8 cellular contexts compared by ENCODE assay signal in the genomic region with DNA sequence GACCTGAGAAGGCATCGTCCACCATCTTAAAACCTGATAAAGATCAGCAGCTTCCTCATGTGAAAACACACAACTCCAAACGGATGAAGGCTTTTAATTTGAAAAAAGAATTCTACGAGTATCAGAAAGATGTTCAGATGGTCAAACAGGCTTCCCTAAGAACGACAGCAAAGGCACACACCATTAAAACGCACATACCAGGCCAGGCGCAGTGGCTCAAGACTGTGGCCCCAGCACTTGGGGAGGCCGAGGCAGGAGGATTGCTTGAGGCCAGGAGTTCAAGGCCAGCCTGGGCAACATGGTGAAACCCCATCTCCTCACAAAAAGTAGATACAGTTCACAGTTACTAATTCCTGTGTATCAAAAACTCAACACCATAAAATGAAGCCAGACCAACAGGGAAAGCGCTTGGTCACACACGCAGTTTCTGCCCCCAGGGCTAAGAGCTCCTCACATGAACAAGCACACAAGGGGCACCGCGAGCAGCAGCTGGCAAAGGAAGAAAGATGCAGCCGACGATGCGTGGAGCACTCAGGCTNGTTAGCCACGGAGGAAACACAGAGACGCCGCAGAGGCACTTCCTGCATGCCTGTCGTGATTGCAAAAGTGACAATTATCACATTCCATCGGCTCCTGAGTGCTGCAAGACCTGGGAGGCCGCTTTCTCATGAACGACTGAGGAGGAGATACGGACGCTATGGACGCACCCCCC.
DNase-seq lines count a peak whose midpoint lies in the region; ATAC-seq and TF ChIP-seq lines count a peak whose summit lies in the region.

No MANE protein-coding gene starts in this region.

- no peak overlapping the region for H3K4ac ChIP-seq in H9 (ENCODE audit: low read depth, low read length)

- H3K4me3 ChIP-seq in heart right ventricle (no peak overlapping the region), Peyer's patch (no peak overlapping the region)
- peak overlapping the region; percentile 30 for H3K4me3 ChIP-seq in naive thymus-derived CD4-positive, alpha-beta T cell (ENCODE audit: low read length)

- no peak overlapping the region for H3K23ac ChIP-seq in H9 (ENCODE audit: insufficient read length, low read depth, low read length)

- H3T11ph ChIP-seq in H9 (ENCODE audit: low read length): no peak overlapping the region

- no peak overlapping the region for H2BK20ac ChIP-seq in H9 (ENCODE audit: low read depth, low read length, poor library complexity, severe bottlenecking)

- TF ChIP-seq CTCF in heart right ventricle (IDR thresholded peaks at IDR 0.05): no peak
- TF ChIP-seq CTCF in Peyer's patch (IDR thresholded peaks at IDR 0.05): no peak
- TF ChIP-seq CTCF in H9 (conservative IDR thresholded peaks at IDR 0.05): no peak

- H2BK12ac ChIP-seq in H9 (ENCODE audit: insufficient read length, low read depth, low read length): no peak overlapping the region

- no peak overlapping the region for H3K27ac Mint-ChIP-seq in activated naive CD4-positive, alpha-beta T cell treated with anti-CD3 and anti-CD28 coated beads for 36 hours
- peak overlapping the region in 8 of 9 donors; percentile 46 to 87 (median 74) for H3K27ac Mint-ChIP-seq in naive thymus-derived CD4-positive, alpha-beta T cell
- no peak overlapping the region for H3K27ac Mint-ChIP-seq in H9

- no peak overlapping the region for H4K8ac ChIP-seq in H9 (replicated peaks; ENCODE audit: insufficient read length, low read depth, low read length)

- no peaks in the 10 kb centered on the region for H4K20me1 ChIP-seq in H9 (ENCODE audit: control insufficient read depth, insufficient read depth, insufficient read length)

- no peak overlapping the region for H3K9ac ChIP-seq in H9 (ENCODE audit: extremely low read depth, insufficient read length, low read length)

- H3K9me3 ChIP-seq in heart right ventricle: peaks cover 0 to 7% (median 0%) of the 10 kb centered on the region in 11 donors
- H3K9me3 ChIP-seq in Peyer's patch: no peaks in the 10 kb centered on the region
- H3K9me3 ChIP-seq in naive thymus-derived CD4-positive, alpha-beta T cell (ENCODE audit: control insufficient read depth in 2 of 3, low read length in 3 of 3): no peaks in the 10 kb centered on the region
- H3K9me3 ChIP-seq in H9 (ENCODE audit: control insufficient read depth, low read depth, low read length): no peaks in the 10 kb centered on the region

- H3K36me3 ChIP-seq in heart right ventricle (no peaks in the 10 kb centered on the region), Peyer's patch (no peaks in the 10 kb centered on the region)
- H3K36me3 ChIP-seq in naive thymus-derived CD4-positive, alpha-beta T cell (ENCODE audit: control insufficient read depth in 2 of 3, insufficient read depth in 3 of 3, low read length in 3 of 3): no peaks in the 10 kb centered on the region

- no peaks in the 10 kb centered on the region for H3K79me1 ChIP-seq in H9 (ENCODE audit: insufficient read depth, low read depth, low read length, poor library complexity, severe bottlenecking)

- H3K4me1 ChIP-seq in heart right ventricle (no peaks in the 10 kb centered on the region), Peyer's patch (no peaks in the 10 kb centered on the region), H9 (ENCODE audit: insufficient read depth, low read length) (no peaks in the 10 kb centered on the region; the same call in 1 of the 2 replicates)
- H3K4me1 ChIP-seq in naive thymus-derived CD4-positive, alpha-beta T cell (ENCODE audit: control insufficient read depth in 2 of 2, insufficient read depth in 2 of 2, low read length in 2 of 2): peaks cover 6 to 10% of the 10 kb centered on the region in 2 donors

- no peak overlapping the region for H4K91ac ChIP-seq in H9 (ENCODE audit: insufficient read length, low read depth, low read length)

- no peak overlapping the region for H2BK15ac ChIP-seq in H9 (ENCODE audit: low read depth, low read length)

- H2BK5ac ChIP-seq in H9 (ENCODE audit: insufficient read length, low read length): no peak overlapping the region

- H2AK5ac ChIP-seq in H9 (ENCODE audit: insufficient read length, low read length): no peak overlapping the region

- no peak overlapping the region for H3K18ac ChIP-seq in H9 (ENCODE audit: insufficient read length, low read depth, low read length)

- no peak overlapping the region; the same call in 1 of the 2 replicates for H3K14ac ChIP-seq in H9 (ENCODE audit: insufficient read depth, low read length)

- H3K4me3 Mint-ChIP-seq in activated naive CD4-positive, alpha-beta T cell treated with anti-CD3 and anti-CD28 coated beads for 36 hours: no peak overlapping the region
- peak overlapping the region; percentile 45 to 82 (median 70) for H3K4me3 Mint-ChIP-seq in naive thymus-derived CD4-positive, alpha-beta T cell
- no peak overlapping the region for H3K4me3 Mint-ChIP-seq in H9

- H3K23me2 ChIP-seq in H9 (ENCODE audit: insufficient read length, low read depth, low read length, poor library complexity, severe bottlenecking): no peaks in the 10 kb centered on the region

- no peak overlapping the region for H3K56ac ChIP-seq in H9 (ENCODE audit: insufficient read length, low read depth, low read length)

- DNase-seq in Right ventricle myocardium inferior (ENCODE audit: missing footprints) (peak; percentile 55), heart right ventricle (no peak), Peyer's patch (peak in 2 of 3 donors; percentile 67 to 68), KG1 (lab: John Stamatoyannopoulos, UW) (no peak), H9 (no peak), NCI-H446 (lab: John Stamatoyannopoulos, UW) (no peak)
- DNase-seq in activated naive CD4-positive, alpha-beta T cell treated with anti-CD3 and anti-CD28 coated beads for 36 hours: peak; percentile 49
- peak in 8 of 9 donors; percentile 23 to 69 (median 63) for DNase-seq in naive thymus-derived CD4-positive, alpha-beta T cell

- no peak for TF ChIP-seq POLR2A in Peyer's patch (IDR thresholded peaks at IDR 0.05)

- H2AFZ ChIP-seq in H9 (ENCODE audit: low read length): no peak overlapping the region

- POLR2A ChIA-PET in naive thymus-derived CD4-positive, alpha-beta T cell (lab: Charles Lee): interaction anchor here (1.0 kb wide), 1 partner anchor 77 kb away, joined by 3 read pairs; no protein-coding TSS in a partner anchor

- WGBS in heart right ventricle, 2 donors: 21 to 23% methylated on average over 24 of the region's 24 CpGs
- no CpG with 5 or more reads among the region's 24 CpGs for WGBS in H9 (ENCODE audit: extremely low coverage, insufficient read length, low lambda C conversion rate)

- H4K5ac ChIP-seq in H9 (ENCODE audit: insufficient read length, low read depth, low read length): no peak overlapping the region

- ATAC-seq in Right ventricle myocardium inferior (no peak), heart right ventricle (no peak)
- ATAC-seq in naive thymus-derived CD4-positive, alpha-beta T cell: peak; percentile 70

- H2BK120ac ChIP-seq in H9 (ENCODE audit: low read depth, low read length, poor library complexity, severe bottlenecking): no peak overlapping the region

- no peak overlapping the region for H3K4me2 ChIP-seq in H9 (ENCODE audit: insufficient read depth, insufficient read length, low read length)

- H3K79me2 ChIP-seq in H9 (ENCODE audit: insufficient read depth, low read length): no peaks in the 10 kb centered on the region

- H3K9me3 Mint-ChIP-seq in activated naive CD4-positive, alpha-beta T cell treated with anti-CD3 and anti-CD28 coated beads for 36 hours: no peaks in the 10 kb centered on the region
- peaks cover 0 to 9% (median 0%) of the 10 kb centered on the region in 11 donors for H3K9me3 Mint-ChIP-seq in naive thymus-derived CD4-positive, alpha-beta T cell
- peaks cover 7 to 8% of the 10 kb centered on the region in 2 experiments for H3K9me3 Mint-ChIP-seq in H9

- H3K36me3 Mint-ChIP-seq in activated naive CD4-positive, alpha-beta T cell treated with anti-CD3 and anti-CD28 coated beads for 36 hours (ENCODE audit: low read depth): no peaks in the 10 kb centered on the region
- no peaks in the 10 kb centered on the region for H3K36me3 Mint-ChIP-seq in naive thymus-derived CD4-positive, alpha-beta T cell
- peaks cover 0 to 3% (median 0%) of the 10 kb centered on the region in 3 experiments; a peak in 1 of 7 replicates for H3K36me3 Mint-ChIP-seq in H9 (ENCODE audit: insufficient read depth in 1 of 3, low read depth in 3 of 3)

- no peaks in the 10 kb centered on the region for H3K27me3 Mint-ChIP-seq in activated naive CD4-positive, alpha-beta T cell treated with anti-CD3 and anti-CD28 coated beads for 36 hours (ENCODE audit: low read depth)
- H3K27me3 Mint-ChIP-seq in naive thymus-derived CD4-positive, alpha-beta T cell: peaks cover 0 to 9% (median 6%) of the 10 kb centered on the region in 5 donors
- peaks cover 49% of the 10 kb centered on the region for H3K27me3 Mint-ChIP-seq in H9 (ENCODE audit: low read depth)

- peaks cover 7% of the 10 kb centered on the region for H3K4me1 Mint-ChIP-seq in activated naive CD4-positive, alpha-beta T cell treated with anti-CD3 and anti-CD28 coated beads for 36 hours (ENCODE audit: low read depth)
- H3K4me1 Mint-ChIP-seq in naive thymus-derived CD4-positive, alpha-beta T cell: peaks cover 6 to 24% (median 9%) of the 10 kb centered on the region in 7 donors
- peaks cover 0 to 2% of the 10 kb centered on the region in 2 experiments; a peak in 1 of 4 replicates for H3K4me1 Mint-ChIP-seq in H9

- H3K27ac ChIP-seq in heart right ventricle (no peak overlapping the region), Peyer's patch (no peak overlapping the region), H9 (ENCODE audit: insufficient read length, low read depth, low read length) (no peak overlapping the region)
- H3K27ac ChIP-seq in naive thymus-derived CD4-positive, alpha-beta T cell (ENCODE audit: low read depth, low read length): peak overlapping the region; percentile 19

- intact Hi-C loops in Right ventricle myocardium inferior (cut with DNase I): no loop called here
- intact Hi-C loops in heart right ventricle (cut with DNase I): no loop called here
- intact Hi-C loops in activated naive CD4-positive, alpha-beta T cell treated with anti-CD3 and anti-CD28 coated beads for 36 hours (cut with micrococcal nuclease): no loop called here
- intact Hi-C loops in naive thymus-derived CD4-positive, alpha-beta T cell (cut with micrococcal nuclease): loop anchor here in 1 of 2 donors (1.0 kb wide), 1 partner anchor 33 kb away; no protein-coding TSS in a partner anchor

- CTCF ChIA-PET in activated naive CD4-positive, alpha-beta T cell treated with anti-CD3 and anti-CD28 coated beads for 36 hours (lab: Charles Lee): no interaction called here
- CTCF ChIA-PET in naive thymus-derived CD4-positive, alpha-beta T cell (lab: Charles Lee): interaction anchor here (3.0 kb wide), 1 partner anchor 68 kb away, joined by 15 read pairs; no protein-coding TSS in a partner anchor

- H3K27me3 ChIP-seq in heart right ventricle: peaks cover 3 to 56% (median 33%) of the 10 kb centered on the region in 7 donors
- H3K27me3 ChIP-seq in Peyer's patch: no peaks in the 10 kb centered on the region
- peaks cover 0 to 3% of the 10 kb centered on the region in 2 donors for H3K27me3 ChIP-seq in naive thymus-derived CD4-positive, alpha-beta T cell (ENCODE audit: control insufficient read depth in 2 of 2, insufficient read depth in 2 of 2, low read length in 2 of 2)
- H3K27me3 ChIP-seq in H9 (ENCODE audit: insufficient read depth, low read length): peaks cover 6% of the 10 kb centered on the region; the same call in 1 of the 2 replicates

Comparison
In these comparisons a context has a peak if more than half of its experiments do, and no peak if none do; other contexts are left out.
1. DNase-seq: peak in Right ventricle myocardium inferior (single experiment), Peyer's patch (2 of 3), activated naive CD4-positive, alpha-beta T cell treated with anti-CD3 and anti-CD28 coated beads for 36 hours (single experiment) and naive thymus-derived CD4-positive, alpha-beta T cell (8 of 9); none in heart right ventricle (0 of 2), KG1 (single experiment), H9 (single experiment) and NCI-H446 (0 of 2).
2. H3K27ac Mint-ChIP-seq: peak in naive thymus-derived CD4-positive, alpha-beta T cell (8 of 9); none in activated naive CD4-positive, alpha-beta T cell treated with anti-CD3 and anti-CD28 coated beads for 36 hours (single experiment) and H9 (0 of 3).
3. H3K4me3 Mint-ChIP-seq: peak in naive thymus-derived CD4-positive, alpha-beta T cell (10 of 10); none in activated naive CD4-positive, alpha-beta T cell treated with anti-CD3 and anti-CD28 coated beads for 36 hours (single experiment) and H9 (0 of 2).